In genomic region chr15:43441316-43441715, GRCh38 we compare ENCODE assay signal across 8 cellular contexts. TPM values are rescaled to one million over a fixed set of nuclear protein-coding genes. Genes with fewer than 3 reads are reported as not detected.
A peak's percentile ranks its signal among the peaks of the same experiment; 100 is the strongest.
DNase-seq lines count a peak whose midpoint lies in the region; ATAC-seq, FAIRE-seq and TF ChIP-seq lines count a peak whose summit lies in the region.

No MANE protein-coding gene starts in this region.

- peaks cover 22% of the 10 kb centered on the region for H3K36me3 ChIP-seq in GM23248 (ENCODE audit: low read depth)

- no peak for TF ChIP-seq RAD21 in A549 (conservative IDR thresholded peaks at IDR 0.05 in 1 of 2, IDR thresholded peaks at IDR 0.05 in 1 of 2)

- 0 out of 2 replicates have a peak, but pooled peaks cover 9% of the 10 kb centered on the region for H3K79me2 ChIP-seq in GM23248 (ENCODE audit: insufficient read depth)

- TF ChIP-seq EP300 in A549 (IDR thresholded peaks at IDR 0.05): no peak

- peak overlapping the region; percentile 52 for H3K4me2 ChIP-seq in A549
- H3K4me2 ChIP-seq in GM23248 (ENCODE audit: unreplicated experiment): peak overlapping the region; percentile 63

- peak; percentile 23 to 37 for DNase-seq in A549 (ENCODE audit: low read depth in 1 of 2, low spot score in 1 of 2)
- DNase-seq in GM23248: peak; percentile 44
- DNase-seq in WTC11 (ENCODE audit: low spot score): no peak
- peak; percentile 46 for DNase-seq in hepatic stellate cell (ENCODE audit: low spot score)
- no peak for DNase-seq in activated gamma-delta T cell treated with Interleukin-2 at 50 U/mL for 16 hours
- DNase-seq in DMS79 (lab: John Stamatoyannopoulos, UW): no peak

- no peak overlapping the region for H2AFZ ChIP-seq in GM23248

- peaks cover 7% of the 10 kb centered on the region for H3K4me1 Mint-ChIP-seq in WTC11

- FAIRE-seq in A549 (lab: Jason Lieb, UNC): no peak

- H3K4me3 ChIP-seq in A549 (no peak overlapping the region), GM23248 (peak overlapping the region; percentile 35)

- peaks cover 22% of the 10 kb centered on the region for H3K4me1 ChIP-seq in A549
- H3K4me1 ChIP-seq in GM23248 (ENCODE audit: insufficient read depth): peaks cover 13% of the 10 kb centered on the region

- H4K20me1 ChIP-seq in GM23248 (ENCODE audit: insufficient read depth): no peaks in the 10 kb centered on the region

- no peaks in the 10 kb centered on the region for H3K27me3 ChIP-seq in GM23248 (replicated peaks; ENCODE audit: insufficient read depth)

- peaks cover 26% of the 10 kb centered on the region for H3F3A ChIP-seq in GM23248 (ENCODE audit: insufficient read depth)

- ATAC-seq in A549 (peak; percentile 67 to 84; a peak in 5 of 6 replicates), WTC11 (no peak), HG03045 (IDR thresholded peaks at IDR 0.05; ENCODE audit: unreplicated experiment) (no peak), GM19328 (IDR thresholded peaks at IDR 0.05; ENCODE audit: unreplicated experiment) (no peak)

- CTCF ChIA-PET in A549 (lab: Yijun Ruan, JAX): interaction anchor here (0.5 to 2.1 kb wide), 14 partner anchors 8 to 329 kb away, joined by 3 to 30 read pairs (median 4); partner anchors contain the start of gene TP53BP1
- CTCF ChIA-PET in WTC11 (lab: Charles Lee): interaction anchor here (0.6 to 2.5 kb wide), 8 partner anchors 22 to 86 kb away, joined by 3 to 15 read pairs (median 6); partner anchors contain the start of genes MAP1A, TUBGCP4 and ZSCAN29

- in situ Hi-C loops in GM23248 (cut with MboI): no loop called here

- no peak overlapping the region for H3K4me3 Mint-ChIP-seq in WTC11

- TF ChIP-seq POLR2A in A549 (IDR thresholded peaks at IDR 0.05; ENCODE audit: low read length): no peak

- no peaks in the 10 kb centered on the region for H3K9me3 Mint-ChIP-seq in WTC11

- H3K27ac Mint-ChIP-seq in WTC11: peak overlapping the region; percentile 64

- peak overlapping the region; percentile 70 for H3K9ac ChIP-seq in GM23248

- TF ChIP-seq CTCF in A549 (IDR thresholded peaks at IDR 0.05) (no peak), WTC11 (IDR thresholded peaks at IDR 0.05) (no peak)

- no peaks in the 10 kb centered on the region for H3K9me2 ChIP-seq in GM23248 (ENCODE audit: insufficient read depth)

- H3K27ac ChIP-seq in A549 (peak overlapping the region; percentile 73 to 92), GM23248 (peak overlapping the region; percentile 83)

- H3K9me3 ChIP-seq in A549 (no peaks in the 10 kb centered on the region), GM23248 (ENCODE audit: low read depth) (no peaks in the 10 kb centered on the region)

- POLR2A ChIA-PET in A549 (lab: Yijun Ruan, JAX): interaction anchor here (1.8 kb wide), 1 partner anchor 69 kb away, joined by 10 read pairs; no protein-coding TSS in a partner anchor
- POLR2A ChIA-PET in WTC11 (lab: Charles Lee): no interaction called here

- H3K36me3 Mint-ChIP-seq in WTC11: peaks cover 56% of the 10 kb centered on the region

- H3K27me3 Mint-ChIP-seq in WTC11 (ENCODE audit: low read depth): no peaks in the 10 kb centered on the region

TF ChIP-seq in A549, 52 proteins besides CTCF, POLR2A, EP300 and RAD21:
- TF ChIP-seq CHD4 (IDR thresholded peaks at IDR 0.05; ENCODE audit: borderline replicate concordance) (no peak), MAZ (IDR thresholded peaks at IDR 0.05; ENCODE audit: borderline replicate concordance, low read depth, low read length) (no peak), CHD2 (IDR thresholded peaks at IDR 0.05; ENCODE audit: low read length, partially characterized antibody) (no peak), SREBF2 (IDR thresholded peaks at IDR 0.05) (no peak), JUN (IDR thresholded peaks at IDR 0.05) (no peak), FOXS1 (CRISPR knock-in tag; IDR thresholded peaks at IDR 0.05) (no peak), HOXB13 (CRISPR knock-in tag; IDR thresholded peaks at IDR 0.05; ENCODE audit: low read depth) (no peak), HOXA7 (CRISPR knock-in tag; IDR thresholded peaks at IDR 0.05) (no peak), ATOH8 (CRISPR knock-in tag; IDR thresholded peaks at IDR 0.05; ENCODE audit: low read depth) (no peak), MAX (IDR thresholded peaks at IDR 0.05) (no peak), FOSL2 (IDR thresholded peaks at IDR 0.05) (no peak), FOSL2 (CRISPR knock-in tag; IDR thresholded peaks at IDR 0.05) (no peak), RNF2 (IDR thresholded peaks at IDR 0.05; ENCODE audit: borderline replicate concordance, low read depth) (no peak)
TF ChIP-seq in A549: peak in this region for 0.

TF ChIP-seq in WTC11, 78 proteins besides CTCF, POLR2A, EP300 and RAD21:
- TF ChIP-seq TEAD1 (CRISPR knock-in tag; IDR thresholded peaks at IDR 0.05) (no peak), RORB (CRISPR knock-in tag; IDR thresholded peaks at IDR 0.05) (no peak)

RNA-seq across cellular contexts. Expression of gene TP53BP1, which starts 51.6 kb away (rescaled TPM):
- 49.8 and 56.4 TPM in 2 replicates for polyA plus RNA-seq in A549 (2011; rRNA removed)
- 15.0 and 15.7 TPM in 2 replicates for polyA plus RNA-seq in A549 (2012; cell fraction: cytosol; rRNA removed)
- polyA plus RNA-seq in A549 (2012; cell fraction: nucleus; rRNA removed): 23.5 and 30.8 TPM in 2 replicates
- polyA plus RNA-seq in A549 (2017; fragmentation: RNase III; extraction: RNeasy Plus Mini Kit Qiagen cat#74134 plus additional on column Dnase treatment): 20.0 to 25.6 TPM (median 25.0 TPM) in 3 replicates
- 66.5 and 99.2 TPM in 2 replicates for polyA minus RNA-seq in A549 (2011; rRNA and poly(A)+ RNA removed)
- total RNA-seq in GM23248 (2014; rRNA removed; shearing (Covaris generic)): 46.4 and 56.8 TPM in 2 replicates
- 20.1 and 20.4 TPM in 2 replicates for polyA plus RNA-seq in GM23248 (2016; fragmentation: Nextera tagmentation; extraction: Ambion mirVana)
- 52.8 to 67.1 TPM (median 54.9 TPM) in 3 replicates for total RNA-seq in WTC11 (2021)

Comparison
In these comparisons a context has a peak if more than half of its experiments do, and no peak if none do; other contexts are left out.
1. ATAC-seq: peak in A549 (2 of 2); none in WTC11 (single experiment), HG03045 (single experiment) and GM19328 (single experiment).
2. DNase-seq: peak in A549 (2 of 2), GM23248 (single experiment) and hepatic stellate cell (single experiment); none in WTC11 (single experiment), activated gamma-delta T cell treated with Interleukin-2 at 50 U/mL for 16 hours (single experiment) and DMS79 (single experiment).